ENCODE assay signal across 1 cellular context in the genomic region with DNA sequence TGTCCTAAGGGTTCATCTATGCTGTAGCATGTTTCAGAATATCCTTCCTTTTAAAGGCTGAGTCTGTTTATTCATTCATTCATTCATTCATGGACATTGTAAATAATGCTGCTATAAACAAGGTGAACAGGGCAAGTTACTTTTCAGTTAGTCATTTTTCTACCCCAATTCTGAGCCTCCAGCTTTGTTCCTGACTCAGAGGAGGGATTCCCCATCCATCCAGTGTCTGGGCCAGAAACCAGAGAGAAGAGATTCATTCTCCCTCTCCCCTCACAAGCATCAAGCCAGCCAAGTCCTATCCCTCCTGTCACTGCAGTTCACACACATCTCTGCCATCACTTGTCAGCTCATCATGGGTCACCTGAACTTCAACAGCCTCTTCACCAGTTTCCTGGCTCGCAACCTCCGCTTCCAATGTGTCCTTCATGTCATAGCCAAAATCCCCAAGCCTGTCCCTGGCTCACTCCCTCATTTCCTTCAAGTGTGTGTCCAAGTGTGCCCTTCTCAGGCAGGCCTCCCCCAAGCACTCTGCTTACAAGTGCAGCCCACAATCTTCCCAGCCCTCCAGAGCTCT.
TF ChIP-seq lines count a peak whose summit lies in the region.

No MANE protein-coding gene starts in this region.

TF ChIP-seq in SK-N-SH, 30 proteins besides CTCF, POLR2A, EP300 and RAD21 (continued from another document):
- TF ChIP-seq NFIC (IDR thresholded peaks at IDR 0.05; ENCODE audit: borderline replicate concordance): peak; percentile 31; the same call in 1 of the 2 replicates
- no peak for TF ChIP-seq MEF2A (IDR thresholded peaks at IDR 0.05; ENCODE audit: borderline replicate concordance, low read depth)
- TF ChIP-seq CHD2 (IDR thresholded peaks at IDR 0.05; ENCODE audit: low read length, partially characterized antibody): no peak
- 0 out of 2 replicates have a peak, but pooled peaks have one; percentile 10 for TF ChIP-seq TCF12 (IDR thresholded peaks at IDR 0.05)
